Comparison of ENCODE assay signal across 8 cellular contexts in genomic region chr7:48035967-48036478, GRCh38. TPM values are rescaled to one million over a fixed set of nuclear protein-coding genes. Genes with fewer than 3 reads are reported as not detected.
DNase-seq lines count a peak whose midpoint lies in the region; ATAC-seq, FAIRE-seq and TF ChIP-seq lines count a peak whose summit lies in the region.

No MANE protein-coding gene starts in this region.

- H3K4me1 ChIP-seq in PC-3 (ENCODE audit: insufficient read depth, low read length) (peaks cover 13% of the 10 kb centered on the region), H1 (replicated peaks in 1 of 4; ENCODE audit: control insufficient read depth in 3 of 4, insufficient read depth in 4 of 4, low read length in 3 of 4) (peaks cover 2 to 20% (median 14%) of the 10 kb centered on the region in 4 experiments), muscle layer of duodenum (ENCODE audit: control insufficient read depth in 1 of 2, insufficient read depth in 2 of 2, low read length in 2 of 2) (peaks cover 6 to 10% of the 10 kb centered on the region in 2 donors)

- H3K9ac ChIP-seq in PC-3 (ENCODE audit: low read length) (no peak overlapping the region), H1 (replicated peaks in 1 of 4; ENCODE audit: extremely low read depth in 1 of 4, low read depth in 3 of 4, low read length in 3 of 4) (peak overlapping the region in 2 of 4 experiments; percentile 45 to 74; a peak in 3 of 7 replicates)

- no peak overlapping the region for H3K18ac ChIP-seq in H1 (ENCODE audit: extremely low read depth, low read length)

- H2BK15ac ChIP-seq in H1 (ENCODE audit: low read length), result no peak overlapping the region; the same call in 1 of the 2 replicates

- no peaks in the 10 kb centered on the region for H3K27me3 ChIP-seq in PC-3 (ENCODE audit: low read length)
- H3K27me3 ChIP-seq in H1 (replicated peaks in 1 of 4; ENCODE audit: control insufficient read depth in 3 of 4, extremely low read depth in 1 of 4, insufficient read depth in 3 of 4, low read length in 3 of 4), result peaks cover 11 to 31% (median 25%) of the 10 kb centered on the region in 4 experiments
- peaks cover 10% of the 10 kb centered on the region for H3K27me3 ChIP-seq in muscle layer of duodenum (ENCODE audit: low read depth, low read length)

- no peaks in the 10 kb centered on the region for H3K9me2 ChIP-seq in PC-3 (replicated peaks; ENCODE audit: low read length)

- peak; percentile 6 to 25 for DNase-seq in NCI-H2081 (lab: John Stamatoyannopoulos, UW)
- DNase-seq in NCI-H2081 treated with DMSO at 0.1 percent for 48 hours (lab: John Stamatoyannopoulos, UW), result no peak
- peak; percentile 24 for DNase-seq in PC-3
- DNase-seq in H1 (ENCODE audit: low read depth in 1 of 2, low spot score in 2 of 2), result no peak
- DNase-seq in HuH-7 (ENCODE audit: low spot score), result no peak
- DNase-seq in DMS114 treated with DMSO at 0.1 percent for 48 hours (lab: John Stamatoyannopoulos, UW; ENCODE audit: unreplicated experiment), result no peak
- no peak for DNase-seq in NOMO-1 treated with dmso at 0.1 percent for 144 hours (lab: John Stamatoyannopoulos, UW; ENCODE audit: unreplicated experiment)

- no peak for TF ChIP-seq EP300 in H1 (IDR thresholded peaks at IDR 0.05; ENCODE audit: borderline replicate concordance in 1 of 2, low read depth in 2 of 2, low read length in 2 of 2)

- no peak overlapping the region for H3K56ac ChIP-seq in H1 (replicated peaks; ENCODE audit: insufficient read length, low read depth, low read length)

- H3K4ac ChIP-seq in H1 (replicated peaks; ENCODE audit: insufficient read length, low read depth, low read length), result no peak overlapping the region

- H2AK5ac ChIP-seq in H1 (ENCODE audit: low read depth, low read length), result no peak overlapping the region

- intact Hi-C loops in PC-3 (cut with micrococcal nuclease), result loop anchor here (2.0 kb wide), 1 partner anchor 57 kb away; the partner anchor contains the start of gene HUS1

- H3K4me2 ChIP-seq in PC-3 (ENCODE audit: low read length), result peak overlapping the region; percentile 100
- peak overlapping the region; percentile 99 to 100 for H3K4me2 ChIP-seq in H1 (ENCODE audit: insufficient read depth in 1 of 2, low read depth in 2 of 2, low read length in 2 of 2)

- H3K27ac ChIP-seq in PC-3 (ENCODE audit: low read length) (no peak overlapping the region), H1 (ENCODE audit: low read depth, low read length) (no peak overlapping the region), muscle layer of duodenum (ENCODE audit: low read length) (no peak overlapping the region)

- no peak overlapping the region for H2BK120ac ChIP-seq in H1 (replicated peaks; ENCODE audit: low read depth, low read length)

- H4K8ac ChIP-seq in H1 (ENCODE audit: extremely low read depth, insufficient read depth, low read length), result no peak overlapping the region

- WGBS in H1 (ENCODE audit: extremely low coverage in 1 of 2, insufficient coverage in 1 of 2, insufficient read length in 1 of 2, insufficient replicate concordance in 2 of 2, low coverage in 1 of 2, low lambda C conversion rate in 2 of 2, missing lambda C conversion rate in 1 of 2), 2 experiments, result 10% methylated on average over 42 of the region's 42 CpGs; no CpG with 5 or more reads in 1 of the 2 experiments

- H4K5ac ChIP-seq in H1 (ENCODE audit: insufficient read length, low read depth, low read length), result no peak overlapping the region

- CTCF ChIA-PET in PC-3 (lab: Charles Lee), result no interaction called here
- CTCF ChIA-PET in H1 (lab: Charles Lee; ENCODE audit: partially characterized antibody), result no interaction called here

- no peaks in the 10 kb centered on the region for H3K79me2 ChIP-seq in PC-3 (ENCODE audit: low read length)
- no peaks in the 10 kb centered on the region for H3K79me2 ChIP-seq in H1 (ENCODE audit: control insufficient read depth in 1 of 2, insufficient read depth in 2 of 2, low read length in 2 of 2)

- POLR2A ChIA-PET in PC-3 (lab: Charles Lee; ENCODE audit: unreplicated experiment), result no interaction called here
- POLR2A ChIA-PET in H1 (lab: Charles Lee; ENCODE audit: partially characterized antibody), result interaction anchor here (0.9 to 1.5 kb wide), 3 partner anchors 53 to 56 kb away, joined by 3 to 8 read pairs (median 4); partner anchors contain the start of genes HUS1 and UPP1

- no peaks in the 10 kb centered on the region for H3K9me3 ChIP-seq in PC-3 (ENCODE audit: low read length)
- H3K9me3 ChIP-seq in H1 (ENCODE audit: insufficient read depth in 2 of 2, low read depth in 1 of 2, low read length in 1 of 2), result no peaks in the 10 kb centered on the region
- no peaks in the 10 kb centered on the region for H3K9me3 ChIP-seq in muscle layer of duodenum (ENCODE audit: control insufficient read depth in 1 of 2, low read length in 2 of 2)

- H3K23me2 ChIP-seq in H1 (ENCODE audit: low read depth, low read length), result peaks cover 16% of the 10 kb centered on the region

- FAIRE-seq in H1 (lab: Jason Lieb, UNC), result no peak

- no TSS peak for BruUV-seq in PC-3 (replicated peaks; lab: Mats Ljungman, UMichigan)

- H3K14ac ChIP-seq in H1 (ENCODE audit: insufficient read length), result no peak overlapping the region

- no peaks in the 10 kb centered on the region for H3F3A ChIP-seq in PC-3 (ENCODE audit: low read length, unreplicated experiment)

- no peaks in the 10 kb centered on the region for H3K79me1 ChIP-seq in H1 (ENCODE audit: low read depth, low read length)

- TF ChIP-seq CTCF in PC-3 (conservative IDR thresholded peaks at IDR 0.05; ENCODE audit: low read depth, low read length) (no peak), H1 (IDR thresholded peaks at IDR 0.05; ENCODE audit: control extremely low read depth in 1 of 3, insufficient read depth in 1 of 3, low read depth in 1 of 3, low read length in 3 of 3) (no peak)

- H3K4me3 ChIP-seq in PC-3 (ENCODE audit: low read length), result peak overlapping the region; percentile 74
- peak overlapping the region; percentile 39 to 81 (median 72) for H3K4me3 ChIP-seq in H1 (ENCODE audit: extremely low read depth in 1 of 4, insufficient read depth in 2 of 4, low read depth in 3 of 4, low read length in 4 of 4)
- H3K4me3 ChIP-seq in muscle layer of duodenum (ENCODE audit: low read depth in 1 of 2, low read length in 2 of 2), result peak overlapping the region; percentile 65 to 74

- H2BK20ac ChIP-seq in H1 (ENCODE audit: low read length), result no peak overlapping the region

- H3K36me3 ChIP-seq in PC-3 (ENCODE audit: low read depth, low read length) (no peaks in the 10 kb centered on the region), H1 (ENCODE audit: control insufficient read depth in 2 of 4, insufficient read depth in 4 of 4, low read length in 3 of 4) (no peaks in the 10 kb centered on the region), muscle layer of duodenum (ENCODE audit: control insufficient read depth in 1 of 2, insufficient read depth in 2 of 2, low read length in 2 of 2) (no peaks in the 10 kb centered on the region)

- TF ChIP-seq RAD21 in H1 (IDR thresholded peaks at IDR 0.05 in 1 of 2, conservative IDR thresholded peaks at IDR 0.05 in 1 of 2; ENCODE audit: low read depth in 2 of 2, low read length in 2 of 2), result no peak

- peak overlapping the region; percentile 69; the same call in 1 of the 2 replicates for H2BK12ac ChIP-seq in H1 (ENCODE audit: low read depth, low read length)

- no peak for TF ChIP-seq POLR2A in H1 (IDR thresholded peaks at IDR 0.05; ENCODE audit: control extremely low read depth in 1 of 2, low read depth in 2 of 2, low read length in 2 of 2)

- peak overlapping the region; percentile 97 for H2AFZ ChIP-seq in PC-3 (ENCODE audit: low read length)
- H2AFZ ChIP-seq in H1 (ENCODE audit: low read length), result no peak overlapping the region; the same call in 1 of the 2 replicates

- no peak overlapping the region for H2BK5ac ChIP-seq in H1 (ENCODE audit: low read depth, low read length)

- H4K20me1 ChIP-seq in PC-3 (ENCODE audit: low read length) (no peaks in the 10 kb centered on the region), H1 (replicated peaks in 1 of 2; ENCODE audit: control insufficient read depth in 1 of 2, insufficient read depth in 2 of 2, low read length in 2 of 2) (peaks cover 0 to 3% of the 10 kb centered on the region in 2 experiments)

- peak; percentile 39 for ATAC-seq in PC-3

- H4K91ac ChIP-seq in H1 (replicated peaks; ENCODE audit: insufficient read length, low read length), result no peak overlapping the region

- no peak overlapping the region for H3K23ac ChIP-seq in H1 (ENCODE audit: insufficient read length)

RNA-seq across cellular contexts. Expression of gene C7orf57, which starts 0.7 kb away (rescaled TPM):
- total RNA-seq in PC-3 (2014; rRNA removed), result 0.15 TPM in 1 of 2 replicates, not detected in the other
- 0.27 and 0.56 TPM in 2 replicates for total RNA-seq in H1 (2021; fragmentation: NEBNext Ultra II Directional; extraction: Animal tissue kit (Norgen Biotek cat#: 25700))
- 0.08 and 0.25 TPM in 2 replicates for polyA plus RNA-seq in H1 (2011; rRNA removed)
- 0.27 TPM for polyA plus RNA-seq in H1 (2011; cell fraction: cytosol; rRNA removed)
- 0.57 TPM for polyA plus RNA-seq in H1 (2011; cell fraction: nucleus; rRNA removed)
- 0.08 to 0.43 TPM (median 0.18 TPM) in 3 of 4 replicates, not detected in the other for polyA plus RNA-seq in H1 (2012, experiment 1 of 2)
- polyA plus RNA-seq in H1 (2012, experiment 2 of 2), result not detected
- polyA plus RNA-seq in H1 (2013, experiment 1 of 2), result 0.30 TPM
- 0.24 TPM for polyA plus RNA-seq in H1 (2013, experiment 2 of 2)
- 0.10 and 0.19 TPM in 2 replicates for polyA minus RNA-seq in H1 (2011; rRNA and poly(A)+ RNA removed)
- polyA minus RNA-seq in H1 (2011; cell fraction: cytosol; rRNA and poly(A)+ RNA removed), result not detected
- 0.40 TPM for polyA minus RNA-seq in H1 (2011; cell fraction: nucleus; rRNA and poly(A)+ RNA removed)

RNA-seq across cellular contexts. Expression of gene SUN3, which starts 7.1 kb away (rescaled TPM):
- total RNA-seq in PC-3 (2014; rRNA removed), result not detected in 2 replicates
- not detected in 2 replicates for total RNA-seq in H1 (2021; fragmentation: NEBNext Ultra II Directional; extraction: Animal tissue kit (Norgen Biotek cat#: 25700))
- not detected in 2 replicates for polyA plus RNA-seq in H1 (2011; rRNA removed)
- not detected for polyA plus RNA-seq in H1 (2011; cell fraction: cytosol; rRNA removed)
- polyA plus RNA-seq in H1 (2011; cell fraction: nucleus; rRNA removed), result not detected
- polyA plus RNA-seq in H1 (2012, experiment 1 of 2), result not detected in 4 replicates
- polyA plus RNA-seq in H1 (2012, experiment 2 of 2), result not detected
- polyA plus RNA-seq in H1 (2013, experiment 1 of 2), result 0.24 TPM
- polyA plus RNA-seq in H1 (2013, experiment 2 of 2), result 0.17 TPM
- not detected in 2 replicates for polyA minus RNA-seq in H1 (2011; rRNA and poly(A)+ RNA removed)
- polyA minus RNA-seq in H1 (2011; cell fraction: cytosol; rRNA and poly(A)+ RNA removed), result not detected
- not detected for polyA minus RNA-seq in H1 (2011; cell fraction: nucleus; rRNA and poly(A)+ RNA removed)

RNA-seq across cellular contexts. Expression of gene UPP1, which starts 53.0 kb away (rescaled TPM):
- total RNA-seq in PC-3 (2014; rRNA removed), result 71.9 and 77.7 TPM in 2 replicates
- total RNA-seq in H1 (2021; fragmentation: NEBNext Ultra II Directional; extraction: Animal tissue kit (Norgen Biotek cat#: 25700)), result 37.5 and 40.7 TPM in 2 replicates
- 46.2 and 61.4 TPM in 2 replicates for polyA plus RNA-seq in H1 (2011; rRNA removed)
- polyA plus RNA-seq in H1 (2011; cell fraction: cytosol; rRNA removed), result 58.2 TPM
- polyA plus RNA-seq in H1 (2011; cell fraction: nucleus; rRNA removed), result 66.5 TPM
- 27.9 to 52.2 TPM (median 42.1 TPM) in 4 replicates for polyA plus RNA-seq in H1 (2012, experiment 1 of 2)
- polyA plus RNA-seq in H1 (2012, experiment 2 of 2), result 52.2 TPM
- 26.9 TPM for polyA plus RNA-seq in H1 (2013, experiment 1 of 2)
- polyA plus RNA-seq in H1 (2013, experiment 2 of 2), result 26.2 TPM
- 12.3 and 17.4 TPM in 2 replicates for polyA minus RNA-seq in H1 (2011; rRNA and poly(A)+ RNA removed)
- polyA minus RNA-seq in H1 (2011; cell fraction: cytosol; rRNA and poly(A)+ RNA removed), result 15.8 TPM
- polyA minus RNA-seq in H1 (2011; cell fraction: nucleus; rRNA and poly(A)+ RNA removed), result 22.2 TPM

RNA-seq across cellular contexts. Expression of gene HUS1, which starts 56.6 kb away (rescaled TPM):
- 15.3 and 23.2 TPM in 2 replicates for total RNA-seq in PC-3 (2014; rRNA removed)
- 32.0 and 33.0 TPM in 2 replicates for total RNA-seq in H1 (2021; fragmentation: NEBNext Ultra II Directional; extraction: Animal tissue kit (Norgen Biotek cat#: 25700))
- 11.4 and 15.0 TPM in 2 replicates for polyA plus RNA-seq in H1 (2011; rRNA removed)
- polyA plus RNA-seq in H1 (2011; cell fraction: cytosol; rRNA removed), result 16.1 TPM
- 7.5 TPM for polyA plus RNA-seq in H1 (2011; cell fraction: nucleus; rRNA removed)
- 13.8 to 25.8 TPM (median 15.5 TPM) in 4 replicates for polyA plus RNA-seq in H1 (2012, experiment 1 of 2)
- 7.0 TPM for polyA plus RNA-seq in H1 (2012, experiment 2 of 2)
- 21.8 TPM for polyA plus RNA-seq in H1 (2013, experiment 1 of 2)
- 19.4 TPM for polyA plus RNA-seq in H1 (2013, experiment 2 of 2)
- polyA minus RNA-seq in H1 (2011; rRNA and poly(A)+ RNA removed), result 23.8 and 33.5 TPM in 2 replicates
- 20.3 TPM for polyA minus RNA-seq in H1 (2011; cell fraction: cytosol; rRNA and poly(A)+ RNA removed)
- polyA minus RNA-seq in H1 (2011; cell fraction: nucleus; rRNA and poly(A)+ RNA removed), result 29.9 TPM

Comparison
In these comparisons a context has a peak if more than half of its experiments do, and no peak if none do; other contexts are left out.
1. DNase-seq: peak in NCI-H2081 (2 of 2) and PC-3 (single experiment); none in NCI-H2081 treated with DMSO at 0.1 percent for 48 hours (single experiment), H1 (0 of 2), HuH-7 (single experiment), DMS114 treated with DMSO at 0.1 percent for 48 hours (single experiment) and NOMO-1 treated with dmso at 0.1 percent for 144 hours (single experiment).
2. Peak in every context shown above with its lines, with median percentiles within 50 percentile points of each other: H3K4me3 ChIP-seq.